ENCODE assay signal across 17 cellular contexts in genomic region chr9:124020520-124021384, GRCh38. TPM values are rescaled to one million over a fixed set of nuclear protein-coding genes. Genes with fewer than 3 reads are reported as not detected.
DNase-seq lines count a peak whose midpoint lies in the region; ATAC-seq and TF ChIP-seq lines count a peak whose summit lies in the region.
"Had no signal": no experiment of that assay in that cellular context is flagged by ENCODE, and none has a peak within 500 bp of the region (broad histone marks: within the 10 kb centered on the region; RNA-seq: fewer than 3 reads in every experiment).

No MANE protein-coding gene starts in this region.

- H3K27ac ChIP-seq in H9 (ENCODE audit: insufficient read length, low read depth, low read length) (no peak overlapping the region), endodermal cell (ENCODE audit: low read depth, low read length) (no peak overlapping the region)
- H3K27ac ChIP-seq: SK-N-MC, thoracic aorta had no signal

- peaks cover 9% of the 10 kb centered on the region for H3K23me2 ChIP-seq in H9 (ENCODE audit: insufficient read length, low read depth, low read length, poor library complexity, severe bottlenecking)

- H3K56ac ChIP-seq in H9 (ENCODE audit: insufficient read length, low read depth, low read length): no peak overlapping the region

- H3K36me3 Mint-ChIP-seq in H9 (ENCODE audit: insufficient read depth in 1 of 3, low read depth in 3 of 3) (peaks cover 0 to 2% (median 0%) of the 10 kb centered on the region in 3 experiments; a peak in 3 of 7 replicates), endodermal cell (ENCODE audit: low read depth) (no peaks in the 10 kb centered on the region)

- H3K4me1 ChIP-seq in H9 (ENCODE audit: insufficient read depth, low read length) (no peaks in the 10 kb centered on the region), endodermal cell (ENCODE audit: control insufficient read depth, insufficient read depth, low read length) (no peaks in the 10 kb centered on the region)

- H3K23ac ChIP-seq in H9 (ENCODE audit: insufficient read length, low read depth, low read length): no peak overlapping the region

- no peak overlapping the region for H3T11ph ChIP-seq in H9 (ENCODE audit: low read length)

- H3K27ac Mint-ChIP-seq in H9: no peak overlapping the region
- no peak overlapping the region for H3K27ac Mint-ChIP-seq in endodermal cell
- H3K27ac Mint-ChIP-seq: activated naive CD4-positive, alpha-beta T cell treated with anti-CD3 and anti-CD28 coated beads for 36 hours; progenitor cell of endocrine pancreas had no signal

- H4K91ac ChIP-seq in H9 (ENCODE audit: insufficient read length, low read depth, low read length): no peak overlapping the region

- H3K4me1 Mint-ChIP-seq in H9 (peaks cover 29 to 51% of the 10 kb centered on the region in 2 experiments), endodermal cell (peaks cover 15% of the 10 kb centered on the region)

- H2BK15ac ChIP-seq in H9 (ENCODE audit: low read depth, low read length): no peak overlapping the region

- no peaks in the 10 kb centered on the region for H3K79me1 ChIP-seq in H9 (ENCODE audit: insufficient read depth, low read depth, low read length, poor library complexity, severe bottlenecking)

- H4K8ac ChIP-seq in H9 (replicated peaks; ENCODE audit: insufficient read length, low read depth, low read length): no peak overlapping the region

- H3K27me3 ChIP-seq in H9 (ENCODE audit: insufficient read depth, low read length) (peaks cover 56% of the 10 kb centered on the region), endodermal cell (ENCODE audit: control insufficient read depth, insufficient read depth, low read length, poor library complexity, severe bottlenecking) (peaks cover 100% of the 10 kb centered on the region)

- H3K9me3 Mint-ChIP-seq in H9: peaks cover 0 to 2% of the 10 kb centered on the region in 2 experiments; a peak in 2 of 5 replicates
- H3K9me3 Mint-ChIP-seq in endodermal cell: no peaks in the 10 kb centered on the region
- H3K9me3 Mint-ChIP-seq: activated naive CD4-positive, alpha-beta T cell treated with anti-CD3 and anti-CD28 coated beads for 36 hours had no signal

- H3K14ac ChIP-seq in H9 (ENCODE audit: insufficient read depth, low read length): no peak overlapping the region

- no peaks in the 10 kb centered on the region for H3K79me2 ChIP-seq in H9 (ENCODE audit: insufficient read depth, low read length)

- no peak overlapping the region for H2BK5ac ChIP-seq in H9 (ENCODE audit: insufficient read length, low read length)

- no peak overlapping the region for H2AFZ ChIP-seq in H9 (ENCODE audit: low read length)

- no CpG with 5 or more reads among the region's 31 CpGs for WGBS in H9 (ENCODE audit: extremely low coverage, insufficient read length, low lambda C conversion rate)
- WGBS in endodermal cell (ENCODE audit: insufficient coverage in 1 of 2, insufficient read length in 1 of 2), 2 experiments: 11 to 18% methylated on average over 25 to 31 of the region's 31 CpGs

- no peak for TF ChIP-seq POLR2A in GM18505 (IDR thresholded peaks at IDR 0.05; ENCODE audit: borderline replicate concordance, extremely low read depth, insufficient read depth, insufficient read length)

- no peak overlapping the region for H3K4ac ChIP-seq in H9 (ENCODE audit: low read depth, low read length)

- ATAC-seq in GM18505 (IDR thresholded peaks at IDR 0.05; ENCODE audit: unreplicated experiment): no peak
- ATAC-seq: left ventricle myocardium superior, Panc1 had no signal

- H3K27me3 Mint-ChIP-seq in H9 (ENCODE audit: low read depth) (peaks cover 99% of the 10 kb centered on the region), endodermal cell (ENCODE audit: insufficient read depth) (peaks cover 96% of the 10 kb centered on the region)

- H3K4me3 Mint-ChIP-seq in H9 (peak overlapping the region in 1 of 2 experiments; percentile 22; a peak in 2 of 5 replicates), endodermal cell (no peak overlapping the region)
- H3K4me3 Mint-ChIP-seq: activated naive CD4-positive, alpha-beta T cell treated with anti-CD3 and anti-CD28 coated beads for 36 hours had no signal

- H2BK12ac ChIP-seq in H9 (ENCODE audit: insufficient read length, low read depth, low read length): no peak overlapping the region

- TF ChIP-seq CTCF in GM13976 (IDR thresholded peaks at IDR 0.05; ENCODE audit: borderline replicate concordance, control extremely low read depth, extremely low read depth, insufficient read depth, missing control alignments) (no peak), H9 (conservative IDR thresholded peaks at IDR 0.05) (no peak), endodermal cell (conservative IDR thresholded peaks at IDR 0.05) (no peak), retinal pigment epithelial cell (conservative IDR thresholded peaks at IDR 0.05; ENCODE audit: low read depth, low read length) (no peak)

- in situ Hi-C loops in GM13976 (cut with MboI; ENCODE audit: low sequenced_read_pairs, unreplicated experiment): loop anchor here (25.0 kb wide), 1 partner anchor 483 kb away; no protein-coding TSS in a partner anchor

- no peak overlapping the region for H4K5ac ChIP-seq in H9 (ENCODE audit: insufficient read length, low read depth, low read length)

- DNase-seq in GM13976 (ENCODE audit: low spot score) (peak; percentile 72), H9 (peak; percentile 71), endodermal cell (peak; percentile 83), retinal pigment epithelial cell (ENCODE audit: low read depth) (no peak), NCI-H2107 treated with DMSO at 0.1 percent for 48 hours (lab: John Stamatoyannopoulos, UW; ENCODE audit: unreplicated experiment) (no peak), COLO668 (lab: John Stamatoyannopoulos, UW; ENCODE audit: unreplicated experiment) (no peak)
- DNase-seq: activated CD4-positive, alpha-beta T cell treated with anti-CD3 and anti-CD28 coated beads, Interleukin-2, amount 50 U/mL, for 4 hours; activated naive CD4-positive, alpha-beta T cell treated with anti-CD3 and anti-CD28 coated beads for 36 hours; DMS 273 treated with DMSO at 0.1 percent for 48 hours; left ventricle myocardium superior; NCI-H2029 treated with DMSO at 0.1 percent for 48 hours had no signal

- H2AK5ac ChIP-seq in H9 (ENCODE audit: insufficient read length, low read length): no peak overlapping the region

- H4K20me1 ChIP-seq in H9 (ENCODE audit: control insufficient read depth, insufficient read depth, insufficient read length): no peaks in the 10 kb centered on the region

- H3K4me2 ChIP-seq in H9 (ENCODE audit: insufficient read depth, insufficient read length, low read length): no peak overlapping the region
- H3K4me2 ChIP-seq: smooth muscle cell had no signal

- no peak overlapping the region for H2BK120ac ChIP-seq in H9 (ENCODE audit: low read depth, low read length, poor library complexity, severe bottlenecking)

- H3K9ac ChIP-seq in H9 (ENCODE audit: extremely low read depth, insufficient read length, low read length) (no peak overlapping the region), endodermal cell (ENCODE audit: extremely low read depth, low read length, poor library complexity, severe bottlenecking) (no peak overlapping the region)

- H3K4me3 ChIP-seq in endodermal cell (ENCODE audit: low read length) (no peak overlapping the region), retinal pigment epithelial cell (ENCODE audit: low read length) (peak overlapping the region; percentile 97)
- H3K4me3 ChIP-seq: SK-N-MC, smooth muscle cell, thoracic aorta had no signal

- H3K36me3 ChIP-seq in endodermal cell (ENCODE audit: control insufficient read depth, insufficient read depth, low read length): no peaks in the 10 kb centered on the region
- H3K36me3 ChIP-seq: thoracic aorta had no signal

- H2BK20ac ChIP-seq in H9 (ENCODE audit: low read depth, low read length, poor library complexity, severe bottlenecking): no peak overlapping the region

- H3K9me3 ChIP-seq in H9 (ENCODE audit: control insufficient read depth, low read depth, low read length): no peaks in the 10 kb centered on the region
- no peaks in the 10 kb centered on the region for H3K9me3 ChIP-seq in endodermal cell (ENCODE audit: control insufficient read depth, low read length)
- H3K9me3 ChIP-seq: thoracic aorta had no signal

- no peak overlapping the region for H3K18ac ChIP-seq in H9 (ENCODE audit: insufficient read length, low read depth, low read length)

RNA-seq across cellular contexts. Expression of gene LHX2, which starts 9.2 kb away (rescaled TPM):
- not detected in 2 replicates for total RNA-seq in H9 (2021)
- total RNA-seq in endodermal cell: under 1 TPM; 0.20 to 0.29 TPM
- 4.2 TPM for polyA plus RNA-seq in endodermal cell (2013, experiment 1 of 2)
- 5.4 TPM for polyA plus RNA-seq in endodermal cell (2013, experiment 2 of 2)
- total RNA-seq: activated naive CD4-positive, alpha-beta T cell treated with anti-CD3 and anti-CD28 coated beads for 36 hours; left ventricle myocardium superior; progenitor cell of endocrine pancreas; smooth muscle cell; thoracic aorta had no signal
- polyA plus RNA-seq: smooth muscle cell had no signal

Comparison
In these comparisons a context has a peak if more than half of its experiments do, and no peak if none do; other contexts are left out.
1. DNase-seq: peak in GM13976 (single experiment), H9 (single experiment) and endodermal cell (single experiment); none in retinal pigment epithelial cell (single experiment), NCI-H2107 treated with DMSO at 0.1 percent for 48 hours (single experiment) and COLO668 (single experiment).